ENCODE assay signal across 10 cellular contexts in genomic region chr20:44247131-44247571, GRCh38. TPM values are rescaled to one million over a fixed set of nuclear protein-coding genes. Genes with fewer than 3 reads are reported as not detected.
DNase-seq lines count a peak whose midpoint lies in the region; ATAC-seq and TF ChIP-seq lines count a peak whose summit lies in the region.
"Had no signal": no experiment of that assay in that cellular context is flagged by ENCODE, and none has a peak within 500 bp of the region (broad histone marks: within the 10 kb centered on the region; RNA-seq: fewer than 3 reads in every experiment).

GDAP1L1 (plus strand) TSS chr20:44247308; CDS start chr20:44247335, 27 bp downstream.

- peaks cover 3% of the 10 kb centered on the region for H3K4me1 ChIP-seq in adipocyte (ENCODE audit: control insufficient read depth, insufficient read depth, low read length)
- H3K4me1 ChIP-seq in iPS-20b (ENCODE audit: insufficient read depth, low read length): no peaks in the 10 kb centered on the region
- H3K4me1 ChIP-seq in thoracic aorta (ENCODE audit: control insufficient read depth in 1 of 2, low read depth in 2 of 2): peaks cover 8 to 14% of the 10 kb centered on the region in 2 donors

- H3K27me3 ChIP-seq in adipocyte (replicated peaks; ENCODE audit: control insufficient read depth, insufficient read depth, low read length) (peaks cover 11% of the 10 kb centered on the region), iPS-20b (ENCODE audit: insufficient read depth, low read length) (peaks cover 13% of the 10 kb centered on the region; the same call in 1 of the 2 replicates), thoracic aorta (replicated peaks; ENCODE audit: insufficient read depth) (no peaks in the 10 kb centered on the region)

- ATAC-seq in thoracic aorta (ENCODE audit: insufficient number of reproducible peaks, low FRiP score, low read depth): no peak
- ATAC-seq in HG03159 (IDR thresholded peaks at IDR 0.05; ENCODE audit: unreplicated experiment): no peak
- ATAC-seq in GM21360 (IDR thresholded peaks at IDR 0.05; ENCODE audit: unreplicated experiment): no peak
- ATAC-seq in GM18907 (IDR thresholded peaks at IDR 0.05; ENCODE audit: unreplicated experiment): no peak

- H3K9ac ChIP-seq in adipocyte (ENCODE audit: low read length): no peak within 1 kb of the TSS
- peak within 1 kb of the TSS; percentile 41; the same call in 1 of the 2 replicates for H3K9ac ChIP-seq in iPS-20b (ENCODE audit: low read depth, low read length)

- no peak for TF ChIP-seq CTCF in thoracic aorta (IDR thresholded peaks at IDR 0.05)

- H3K4me3 ChIP-seq in adipocyte (ENCODE audit: low read length) (peak within 1 kb of the TSS; percentile 61), iPS-20b (ENCODE audit: low read length) (peak within 1 kb of the TSS; percentile 81), thoracic aorta (peak within 1 kb of the TSS; percentile 63)
- H3K4me3 ChIP-seq: PC-9, skin epidermis had no signal

- H3K36me3 ChIP-seq in adipocyte (ENCODE audit: control insufficient read depth, insufficient read depth, low read length, severe bottlenecking) (no peaks in the 10 kb centered on the region), iPS-20b (ENCODE audit: insufficient read depth, low read depth, low read length) (no peaks in the 10 kb centered on the region), thoracic aorta (no peaks in the 10 kb centered on the region)

- no peaks in the 10 kb centered on the region for H3K9me3 ChIP-seq in adipocyte (ENCODE audit: control insufficient read depth, low read length)
- no peaks in the 10 kb centered on the region for H3K9me3 ChIP-seq in iPS-20b (ENCODE audit: insufficient read depth, low read depth, low read length)
- no peaks in the 10 kb centered on the region for H3K9me3 ChIP-seq in thoracic aorta

- DNase-seq in NCI-H748 (lab: John Stamatoyannopoulos, UW; ENCODE audit: unreplicated experiment) (peak; percentile 14), NCI-H748 treated with DMSO at 0.1 percent for 48 hours (lab: John Stamatoyannopoulos, UW) (no peak), adipocyte (ENCODE audit: low read depth) (peak; percentile 15), thoracic aorta (ENCODE audit: low spot score) (no peak)
- DNase-seq: PC-9 had no signal

- H3K27ac ChIP-seq in iPS-20b (ENCODE audit: low read length): no peak within 1 kb of the TSS
- no peak within 1 kb of the TSS for H3K27ac ChIP-seq in thoracic aorta
- H3K27ac ChIP-seq: PC-9, skin epidermis had no signal

RNA-seq across cellular contexts. Expression of gene GDAP1L1, which starts in this region (rescaled TPM):
- total RNA-seq in thoracic aorta: not detected
- total RNA-seq: PC-9 had no signal

Comparison
In these comparisons a context has a peak if more than half of its experiments do, and no peak if none do; other contexts are left out.
1. DNase-seq: peak in NCI-H748 (single experiment) and adipocyte (single experiment); none in NCI-H748 treated with DMSO at 0.1 percent for 48 hours (single experiment) and thoracic aorta (single experiment).
2. Peak in every context shown above with its lines, with median percentiles within 50 percentile points of each other: H3K4me3 ChIP-seq.